22 cellular contexts compared by ENCODE assay signal in genomic region chr20:14698125-14698524, GRCh38.
DNase-seq lines count a peak whose midpoint lies in the region; ATAC-seq, FAIRE-seq and TF ChIP-seq lines count a peak whose summit lies in the region.
"Had no signal": no experiment of that assay in that cellular context is flagged by ENCODE, and none has a peak within 500 bp of the region (broad histone marks: within the 10 kb centered on the region; RNA-seq: fewer than 3 reads in every experiment).

No MANE protein-coding gene starts in this region.

- no TSS peak for BruUV-seq in HepG2 (replicated peaks; lab: Mats Ljungman, UMichigan)

- peak overlapping the region; percentile 55 for H3K27ac Mint-ChIP-seq in mesothelial cell of epicardium
- H3K27ac Mint-ChIP-seq: B cell; CD4-positive, CD25-positive, alpha-beta regulatory T cell; CD8-positive, alpha-beta T cell; GM23338; HFFc6 had no signal

- CTCF ChIA-PET in HepG2 (lab: Yijun Ruan, JAX; ENCODE audit: low intra/inter-chr PET ratio, low total read pairs), result no interaction called here

- H3K9me3 ChIP-seq in HepG2 (ENCODE audit: low read length), result no peaks in the 10 kb centered on the region
- no peaks in the 10 kb centered on the region for H3K9me3 ChIP-seq in thymus (ENCODE audit: control insufficient read depth)
- H3K9me3 ChIP-seq in colonic mucosa, result no peaks in the 10 kb centered on the region
- H3K9me3 ChIP-seq: BLaER1, Caco-2, HAP-1 had no signal

- H3K4me1 ChIP-seq in HepG2 (ENCODE audit: insufficient read depth, low read length) (0 out of 2 replicates have a peak, but pooled peaks cover 4% of the 10 kb centered on the region), thymus (ENCODE audit: control insufficient read depth, insufficient read depth, low read length) (no peaks in the 10 kb centered on the region), colonic mucosa (no peaks in the 10 kb centered on the region)
- H3K4me1 ChIP-seq: BLaER1, HAP-1 had no signal

- H3K9me3 Mint-ChIP-seq in mesothelial cell of epicardium, result peaks cover 3% of the 10 kb centered on the region
- H3K9me3 Mint-ChIP-seq: GM23338 had no signal

- FAIRE-seq in HepG2 (lab: Jason Lieb, UNC), result no peak
- FAIRE-seq: GM19239, H54 had no signal

- in situ Hi-C loops in HepG2 (cut with HindIII; ENCODE audit: extremely low pct_ligation_motif_present, low pct_unique_long_range_greater_than_20kb), result no loop called here

- H3K79me2 ChIP-seq in HepG2 (ENCODE audit: insufficient read depth, low read length), result no peaks in the 10 kb centered on the region

- TF ChIP-seq CTCF in HepG2 (CRISPR knock-in tag; IDR thresholded peaks at IDR 0.05) (no peak), mesothelial cell of epicardium (IDR thresholded peaks at IDR 0.05; ENCODE audit: unreplicated experiment) (no peak), colonic mucosa (IDR thresholded peaks at IDR 0.05) (no peak)

- ATAC-seq in Right ventricle myocardium inferior (no peak), Right ventricle myocardium superior (ENCODE audit: poor library complexity) (no peak), HepG2 (peak; percentile 41), GM21390 (IDR thresholded peaks at IDR 0.05; ENCODE audit: unreplicated experiment) (no peak)
- ATAC-seq: CD8-positive, alpha-beta T cell; GM23338 had no signal

- H4K20me1 ChIP-seq in HepG2 (ENCODE audit: insufficient read depth, low read length), result no peaks in the 10 kb centered on the region
- H4K20me1 ChIP-seq: BLaER1 had no signal

- WGBS in HepG2 (ENCODE audit: low lambda C conversion rate), result 0% methylated on average over 4 of the region's 4 CpGs
- WGBS in thymus, result 90% methylated on average over 4 of the region's 4 CpGs

- DNase-seq in Right ventricle myocardium inferior (ENCODE audit: missing footprints), result peak; percentile 11
- DNase-seq in Right ventricle myocardium superior, result no peak
- no peak for DNase-seq in HepG2 (ENCODE audit: low spot score)
- DNase-seq in mesothelial cell of epicardium (ENCODE audit: low spot score in 2 of 2, unreplicated experiment in 2 of 2), result no peak
- no peak for DNase-seq in effector CD8-positive, alpha-beta T cell (lab: John Stamatoyannopoulos, UW)
- DNase-seq in colonic mucosa, result no peak
- DNase-seq: Caco-2; CD4-positive, CD25-positive, alpha-beta regulatory T cell; CD8-positive, alpha-beta T cell; DMS153; DND-41; HFFc6 had no signal

- H3K9ac ChIP-seq in HepG2 (ENCODE audit: insufficient read depth, low read depth, low read length) (no peak overlapping the region), colonic mucosa (ENCODE audit: low read depth in 2 of 2, low read length in 2 of 2) (no peak overlapping the region)
- H3K9ac ChIP-seq: BLaER1 had no signal

- no peak for TF ChIP-seq RAD21 in HepG2 (CRISPR knock-in tag; IDR thresholded peaks at IDR 0.05)

- no peak overlapping the region for H2AFZ ChIP-seq in HepG2 (ENCODE audit: low read length)
- H2AFZ ChIP-seq: GM23338 had no signal

- no peak for TF ChIP-seq POLR2A in HepG2 (IDR thresholded peaks at IDR 0.05; ENCODE audit: insufficient read depth in 1 of 2, low read depth in 2 of 2, low read length in 2 of 2)

- POLR2A ChIA-PET in HepG2 (lab: Yijun Ruan, JAX), result no interaction called here

- no peaks in the 10 kb centered on the region for H3K36me3 ChIP-seq in HepG2 (replicated peaks in 1 of 2; ENCODE audit: control insufficient read depth in 1 of 2, insufficient read depth in 2 of 2, low read length in 2 of 2)
- H3K36me3 ChIP-seq in thymus (ENCODE audit: control insufficient read depth, insufficient read depth), result no peaks in the 10 kb centered on the region
- H3K36me3 ChIP-seq in colonic mucosa, result no peaks in the 10 kb centered on the region
- H3K36me3 ChIP-seq: BLaER1, HAP-1 had no signal

- H3K4me3 Mint-ChIP-seq in mesothelial cell of epicardium, result no peak overlapping the region
- H3K4me3 Mint-ChIP-seq: B cell; CD4-positive, CD25-positive, alpha-beta regulatory T cell; CD8-positive, alpha-beta T cell; GM23338; HFFc6 had no signal

- H3K27me3 ChIP-seq in HepG2 (ENCODE audit: control insufficient read depth in 1 of 2, insufficient read depth in 2 of 2, low read length in 2 of 2), result no peaks in the 10 kb centered on the region
- H3K27me3 ChIP-seq in thymus (ENCODE audit: control insufficient read depth, insufficient read depth), result no peaks in the 10 kb centered on the region
- H3K27me3 ChIP-seq in colonic mucosa, result no peaks in the 10 kb centered on the region
- H3K27me3 ChIP-seq: BLaER1 had no signal

- no peaks in the 10 kb centered on the region for H3K27me3 Mint-ChIP-seq in mesothelial cell of epicardium (ENCODE audit: low read depth)
- H3K27me3 Mint-ChIP-seq: B cell; CD4-positive, CD25-positive, alpha-beta regulatory T cell had no signal

- no peaks in the 10 kb centered on the region for H3K36me3 Mint-ChIP-seq in mesothelial cell of epicardium
- H3K36me3 Mint-ChIP-seq: CD4-positive, CD25-positive, alpha-beta regulatory T cell; CD8-positive, alpha-beta T cell had no signal

- H3K4me3 ChIP-seq in HepG2 (replicated peaks in 1 of 3; ENCODE audit: insufficient read depth in 1 of 3, low read depth in 2 of 3, low read length in 3 of 3) (no peak overlapping the region), thymus (ENCODE audit: low read length) (no peak overlapping the region), colonic mucosa (no peak overlapping the region)
- H3K4me3 ChIP-seq: BLaER1, GM23338, HAP-1 had no signal

- H3K4me2 ChIP-seq in HepG2 (ENCODE audit: low read depth, low read length), result no peak overlapping the region
- H3K4me2 ChIP-seq: BLaER1, GM23338 had no signal

- no peak for TF ChIP-seq EP300 in HepG2 (IDR thresholded peaks at IDR 0.05; ENCODE audit: low read depth in 2 of 2, low read length in 2 of 2)
- no peak for TF ChIP-seq EP300 in HepG2 (CRISPR knock-in tag; IDR thresholded peaks at IDR 0.05; ENCODE audit: borderline replicate concordance)

- H3K27ac ChIP-seq in HepG2 (ENCODE audit: extremely low read length, insufficient read depth, low read length), result no peak overlapping the region
- peak overlapping the region; percentile 11 for H3K27ac ChIP-seq in thymus (ENCODE audit: low read depth)
- H3K27ac ChIP-seq in colonic mucosa, result no peak overlapping the region
- H3K27ac ChIP-seq: 22Rv1, BLaER1, C4-2B had no signal

- intact Hi-C loops in Right ventricle myocardium inferior (cut with DNase I) (no loop called here), Right ventricle myocardium superior (cut with DNase I) (no loop called here), HepG2 (cut with micrococcal nuclease; ENCODE audit: unreplicated experiment) (no loop called here), colonic mucosa (cut with DNase I) (no loop called here)

- peaks cover 68% of the 10 kb centered on the region for H3K4me1 Mint-ChIP-seq in mesothelial cell of epicardium
- H3K4me1 Mint-ChIP-seq: B cell; CD4-positive, CD25-positive, alpha-beta regulatory T cell; GM23338 had no signal

TF ChIP-seq in HepG2, 621 proteins besides CTCF, POLR2A, EP300 and RAD21:
- TF ChIP-seq USF2 (IDR thresholded peaks at IDR 0.05; ENCODE audit: low read depth, low read length), result no peak
- TF ChIP-seq USF2 (CRISPR knock-in tag; IDR thresholded peaks at IDR 0.05; ENCODE audit: borderline replicate concordance), result no peak
- no peak for TF ChIP-seq SIX4 (CRISPR knock-in tag; IDR thresholded peaks at IDR 0.05)
- peak; percentile 89 for TF ChIP-seq ZNF652 (CRISPR knock-in tag; IDR thresholded peaks at IDR 0.05; ENCODE audit: borderline replicate concordance, low read depth)
- no peak for TF ChIP-seq YEATS4 (CRISPR knock-in tag; IDR thresholded peaks at IDR 0.05; ENCODE audit: borderline replicate concordance)
- no peak for TF ChIP-seq SNAI1 (CRISPR knock-in tag; IDR thresholded peaks at IDR 0.05; ENCODE audit: borderline replicate concordance)
- no peak for TF ChIP-seq TERF1 (CRISPR knock-in tag; IDR thresholded peaks at IDR 0.05)
- peak; percentile 42 for TF ChIP-seq HNF4A (CRISPR knock-in tag; IDR thresholded peaks at IDR 0.05)
- no peak for TF ChIP-seq SIX1 (CRISPR knock-in tag; IDR thresholded peaks at IDR 0.05; ENCODE audit: borderline replicate concordance)
- TF ChIP-seq RNF2 (conservative IDR thresholded peaks at IDR 0.05; ENCODE audit: low read depth), result no peak
